14 cellular contexts compared by ENCODE assay signal in genomic region chr6:29924287-29924686, GRCh38.
"Had no signal": no experiment of that assay in that cellular context is flagged by ENCODE, and none has a peak within 500 bp of the region (broad histone marks: within the 10 kb centered on the region; RNA-seq: fewer than 3 reads in every experiment).

No MANE protein-coding gene starts in this region.

- H3K27ac ChIP-seq: cardiac muscle cell, dorsolateral prefrontal cortex, sigmoid colon, stomach, testis had no signal

- H3K4me3 Mint-ChIP-seq: activated naive CD4-positive, alpha-beta T cell treated with anti-CD3 and anti-CD28 coated beads for 36 hours; endodermal cell had no signal

- DNase-seq: activated T-cell treated with anti-CD3 and anti-CD28 coated beads for 4 hours, dorsolateral prefrontal cortex, endodermal cell, pancreas, sigmoid colon, stomach, T1000, testis had no signal

- H3K4me1 Mint-ChIP-seq: endodermal cell had no signal

- H3K4me1 ChIP-seq: stomach, testis had no signal

- H3K4me3 ChIP-seq: cardiac muscle cell, dorsolateral prefrontal cortex, pancreas, sigmoid colon, stomach, testis had no signal

- H3K36me3 ChIP-seq: cardiac muscle cell, pancreas, sigmoid colon, stomach had no signal

- FAIRE-seq: astrocyte, pancreas, urothelium cell line had no signal

- H3K27ac Mint-ChIP-seq: activated naive CD4-positive, alpha-beta T cell treated with anti-CD3 and anti-CD28 coated beads for 36 hours; endodermal cell had no signal

- H3K27me3 ChIP-seq: dorsolateral prefrontal cortex, pancreas, sigmoid colon, stomach, testis had no signal

- H3K9me3 ChIP-seq: pancreas, sigmoid colon, stomach, testis had no signal

- ATAC-seq: left lobe of liver; naive thymus-derived CD4-positive, alpha-beta T cell; pancreas had no signal
